Comparison of ENCODE assay signal across 22 cellular contexts in the genomic region with DNA sequence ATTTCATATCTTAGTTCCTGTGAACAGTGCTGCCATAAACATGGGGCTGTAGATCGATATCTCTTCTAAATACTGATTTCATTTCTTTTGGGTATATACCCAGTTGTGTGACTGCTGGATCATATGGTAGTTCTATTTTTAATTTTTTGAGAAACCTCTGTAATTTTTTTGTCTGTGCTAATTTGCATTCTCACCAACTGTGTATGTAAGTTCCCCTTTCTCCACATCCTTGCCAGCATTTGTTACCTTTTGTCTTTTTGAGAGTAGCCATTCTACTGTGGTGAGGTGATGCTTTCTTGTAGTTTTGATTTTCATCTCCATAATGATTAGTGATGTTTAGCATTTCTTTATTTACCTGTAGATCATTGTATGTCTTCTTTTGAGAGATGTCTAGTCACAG.
DNase-seq lines count a peak whose midpoint lies in the region; ATAC-seq, FAIRE-seq and TF ChIP-seq lines count a peak whose summit lies in the region.
"Had no signal": no experiment of that assay in that cellular context is flagged by ENCODE, and none has a peak within 500 bp of the region (broad histone marks: within the 10 kb centered on the region; RNA-seq: fewer than 3 reads in every experiment).

No MANE protein-coding gene starts in this region.

- no peaks in the 10 kb centered on the region for H3K4me1 ChIP-seq in GM12878 (ENCODE audit: control insufficient read depth, insufficient read depth, low read length)
- H3K4me1 ChIP-seq: SJSA1 had no signal

- no peak overlapping the region for H3K9ac ChIP-seq in GM12878 (ENCODE audit: control insufficient read depth, insufficient read depth, low read length)

- POLR2A ChIA-PET in GM12878 (lab: Charles Lee), result no interaction called here

- ATAC-seq in GM18858 (IDR thresholded peaks at IDR 0.05; ENCODE audit: unreplicated experiment) (peak; percentile 56), HG02759 (IDR thresholded peaks at IDR 0.05; ENCODE audit: unreplicated experiment) (peak; percentile 58), HG03469 (IDR thresholded peaks at IDR 0.05; ENCODE audit: unreplicated experiment) (peak; percentile 51), GM12878 (peak; percentile 64), GM21786 (IDR thresholded peaks at IDR 0.05; ENCODE audit: unreplicated experiment) (no peak)
- ATAC-seq: left lobe of liver, WTC11 had no signal

- no peaks in the 10 kb centered on the region for H3K36me3 ChIP-seq in GM12878 (ENCODE audit: control insufficient read depth in 2 of 2, insufficient read depth in 2 of 2, low read length in 1 of 2)
- H3K36me3 ChIP-seq: SJSA1 had no signal

- in situ Hi-C loops in GM12878 (cut with MboI), result no loop called here

- H3K27me3 ChIP-seq in GM12878 (replicated peaks in 1 of 2; ENCODE audit: control insufficient read depth in 2 of 2, insufficient read depth in 2 of 2, low read length in 1 of 2), result no peaks in the 10 kb centered on the region
- H3K27me3 ChIP-seq: SJSA1 had no signal

- no peak overlapping the region for H3K4me2 ChIP-seq in GM12878 (ENCODE audit: control insufficient read depth, insufficient read depth)
- H3K4me2 ChIP-seq: PC-9 had no signal

- no peak overlapping the region for H3K4me3 ChIP-seq in GM12878
- H3K4me3 ChIP-seq: PC-9, SJSA1 had no signal

- BruUV-seq in GM12878 (replicated peaks; lab: Mats Ljungman, UMichigan), result no TSS peak

- no peak overlapping the region for H3K27ac ChIP-seq in GM12878 (ENCODE audit: control insufficient read depth, insufficient read depth)
- H3K27ac ChIP-seq: PC-9, SJSA1 had no signal

- SMC1A ChIA-PET in GM12878 (lab: Charles Lee; ENCODE audit: uncharacterized antibody, unreplicated experiment), result interaction anchor here (0.8 to 1.4 kb wide), 2 partner anchors 29 to 48 kb away, joined by 3 read pairs; no protein-coding TSS in a partner anchor

- no peaks in the 10 kb centered on the region for H4K20me1 ChIP-seq in GM12878 (ENCODE audit: control insufficient read depth, insufficient read depth)

- 6% methylated on average over 1 of the region's 1 CpG for WGBS in GM12878 (ENCODE audit: insufficient coverage, insufficient replicate concordance, low lambda C conversion rate, missing lambda C conversion rate)

- intact Hi-C loops in GM12878 (cut with micrococcal nuclease; ENCODE audit: unreplicated experiment), result no loop called here

- peak; percentile 49 for FAIRE-seq in GM12878 (lab: Jason Lieb, UNC)
- FAIRE-seq: H54 had no signal

- H2AFZ ChIP-seq in GM12878 (ENCODE audit: control insufficient read depth, low read depth, low read length), result no peak overlapping the region
- H2AFZ ChIP-seq: PC-9 had no signal

- DNase-seq in GM12878 (ENCODE audit: low read depth, low spot score), result no peak
- DNase-seq in NCI-H128 (lab: John Stamatoyannopoulos, UW; ENCODE audit: unreplicated experiment), result no peak
- DNase-seq in T-helper 2 cell, result no peak
- DNase-seq in NCI-H69 (lab: John Stamatoyannopoulos, UW), result no peak
- DNase-seq: activated CD4-positive, alpha-beta memory T cell treated with anti-CD3 and anti-CD28 coated beads for 36 hours; activated naive CD4-positive, alpha-beta T cell treated with anti-CD3 and anti-CD28 coated beads, Interleukin-2, amount 50 U/mL, for 16 hours; activated T-cell treated with anti-CD3 and anti-CD28 coated beads, Interleukin-2, amount 50 U/mL, for 24 hours; aorta; COR-L47; EL; NCI-H1694; PC-9; stimulated activated CD4-positive, alpha-beta T cell treated with anti-CD3 and anti-CD28 coated beads, Interleukin-2, amount 100 ng/mL, for 24 hours; trophoblast cell had no signal

- no peaks in the 10 kb centered on the region for H3K79me2 ChIP-seq in GM12878 (ENCODE audit: control insufficient read depth, insufficient read depth, low read length)

- TF ChIP-seq CTCF in GM12878 (IDR thresholded peaks at IDR 0.05 in 2 of 3, conservative IDR thresholded peaks at IDR 0.05 in 1 of 3; ENCODE audit: control insufficient read depth in 2 of 3, extremely low read depth in 1 of 3, insufficient read depth in 1 of 3, low read depth in 3 of 3, low read length in 3 of 3), result no peak

- H3K9me3 ChIP-seq in GM12878 (replicated peaks; ENCODE audit: control insufficient read depth, insufficient read depth, low read length), result no peaks in the 10 kb centered on the region; the same call in 1 of the 3 replicates
- H3K9me3 ChIP-seq: SJSA1 had no signal

- no peak for TF ChIP-seq EP300 in GM12878 (IDR thresholded peaks at IDR 0.05; ENCODE audit: borderline replicate concordance in 1 of 2, control insufficient read depth in 1 of 2, low read depth in 2 of 2, low read length in 2 of 2)

- TF ChIP-seq POLR2A in GM12878 (IDR thresholded peaks at IDR 0.05; ENCODE audit: low read depth, low read length), result no peak

- no peak for TF ChIP-seq RAD21 in GM12878 (IDR thresholded peaks at IDR 0.05; ENCODE audit: insufficient read depth, low read depth, low read length)

- CTCF ChIA-PET in GM12878 (lab: Yijun Ruan, JAX), result no interaction called here

- RAD21 ChIA-PET in GM12878 (lab: Charles Lee; ENCODE audit: unreplicated experiment), result no interaction called here

TF ChIP-seq in GM12878, 131 proteins besides CTCF, POLR2A, EP300 and RAD21:
- TF ChIP-seq MEF2B (IDR thresholded peaks at IDR 0.05; ENCODE audit: partially characterized antibody, poor library complexity, severe bottlenecking) (peak; percentile 9), IRF4 (IDR thresholded peaks at IDR 0.05; ENCODE audit: low read depth, low read length) (no peak), ATF7 (IDR thresholded peaks at IDR 0.05; ENCODE audit: low read depth) (0 out of 2 replicates have a peak, but pooled peaks have one; percentile 14), SUZ12 (IDR thresholded peaks at IDR 0.05; ENCODE audit: unreplicated experiment) (no peak)
